ENCODE assay signal across 25 cellular contexts in genomic region chr10:65796472-65796871, GRCh38.
"Had no signal": no experiment of that assay in that cellular context is flagged by ENCODE, and none has a peak within 500 bp of the region (broad histone marks: within the 10 kb centered on the region; RNA-seq: fewer than 3 reads in every experiment).

No MANE protein-coding gene starts in this region.

- ATAC-seq: K562, Right ventricle myocardium inferior, SK-N-SH treated with all-trans-retinoic acid at 6 μM for 48 hours had no signal

- H3K4me3 Mint-ChIP-seq: IgD-negative memory B cell had no signal

- H3K36me3 Mint-ChIP-seq: IgD-negative memory B cell had no signal

- H3K27ac Mint-ChIP-seq: IgD-negative memory B cell had no signal

- H3K9me3 ChIP-seq: MG63, Peyer's patch, SJCRH30 had no signal

- H3K27ac ChIP-seq: HL-60, KMS-11, PC-9, Peyer's patch, SJCRH30 had no signal

- H3K36me3 ChIP-seq: MG63, Peyer's patch, SJCRH30 had no signal

- H3K4me1 ChIP-seq: Peyer's patch had no signal

- H3K4me1 Mint-ChIP-seq: IgD-negative memory B cell had no signal

- H3K27me3 ChIP-seq: MG63, Peyer's patch, SJCRH30 had no signal

- H3K27me3 Mint-ChIP-seq: IgD-negative memory B cell had no signal

- DNase-seq: MG63; NCI-H1092; NCI-H1105 treated with DMSO at 0.1 percent for 48 hours; NCI-H1417 treated with DMSO at 0.1 percent for 48 hours; NCI-H146; NCI-H1694 treated with DMSO at 0.1 percent for 48 hours; NCI-H1930; NCI-H2081; NCI-H2107; NCI-H2227 treated with DMSO at 0.1 percent for 48 hours; NCI-H524 treated with DMSO at 0.1 percent for 48 hours; NCI-H69; NCI-H774; NK-92 treated with Interleukin-12 subunit alpha and Interleukin-12 subunit beta, amount 100 ng/mL, for 24 hours; OCI-M1; PC-9; Peyer's patch; SHP77 treated with DMSO at 0.1 percent for 48 hours; SJCRH30 had no signal

- H3K4me3 ChIP-seq: K562, MG63, PC-9, Peyer's patch, SJCRH30 had no signal
